9 cellular contexts compared by ENCODE assay signal in genomic region chr2:136131484-136131960, GRCh38. TPM values are rescaled to one million over a fixed set of nuclear protein-coding genes. Genes with fewer than 3 reads are reported as not detected.
DNase-seq lines count a peak whose midpoint lies in the region; ATAC-seq and TF ChIP-seq lines count a peak whose summit lies in the region.
"Had no signal": no experiment of that assay in that cellular context is flagged by ENCODE, and none has a peak within 500 bp of the region (broad histone marks: within the 10 kb centered on the region; RNA-seq: fewer than 3 reads in every experiment).

No MANE protein-coding gene starts in this region.

- peaks cover 99% of the 10 kb centered on the region for H3K4me1 Mint-ChIP-seq in activated B cell treated with CpG ODN at 0.5 μM for 24 hours
- H3K4me1 Mint-ChIP-seq in natural killer cell: peaks cover 70 to 88% of the 10 kb centered on the region in 2 donors

- H3K9me3 Mint-ChIP-seq in activated B cell treated with CpG ODN at 0.5 μM for 24 hours: no peaks in the 10 kb centered on the region
- H3K9me3 Mint-ChIP-seq in natural killer cell: no peaks in the 10 kb centered on the region

- intact Hi-C loops in activated B cell treated with CpG ODN at 0.5 μM for 24 hours (cut with micrococcal nuclease): loop anchor here (5.0 to 10.0 kb wide), 5 partner anchors 181 to 1387 kb away; partner anchors contain the start of genes R3HDM1, UBXN4 and ZRANB3
- intact Hi-C loops in natural killer cell (cut with micrococcal nuclease): loop anchor here (5.0 kb wide), 1 partner anchor 176 kb away; no protein-coding TSS in a partner anchor

- CTCF ChIA-PET in activated B cell treated with CpG ODN at 0.5 μM for 24 hours (lab: Charles Lee): interaction anchor here (0.6 to 4.2 kb wide), 11 partner anchors 12 to 253 kb away, joined by 3 to 20 read pairs (median 4); no protein-coding TSS in a partner anchor

- DNase-seq in activated B cell treated with CpG ODN at 0.5 μM for 24 hours (no peak), natural killer cell (peak; percentile 38), NCI-H2196 treated with DMSO at 0.1 percent for 48 hours (lab: John Stamatoyannopoulos, UW; ENCODE audit: unreplicated experiment) (no peak), NCI-H1417 (lab: John Stamatoyannopoulos, UW) (no peak), NCI-H69 (lab: John Stamatoyannopoulos, UW) (no peak), NCI-H146 treated with DMSO at 0.1 percent for 48 hours (lab: John Stamatoyannopoulos, UW; ENCODE audit: unreplicated experiment) (no peak)

- H3K27me3 Mint-ChIP-seq in activated B cell treated with CpG ODN at 0.5 μM for 24 hours: no peaks in the 10 kb centered on the region
- peaks cover 2 to 4% of the 10 kb centered on the region in 2 donors for H3K27me3 Mint-ChIP-seq in natural killer cell (ENCODE audit: low read depth in 2 of 2)

- POLR2A ChIA-PET in activated B cell treated with CpG ODN at 0.5 μM for 24 hours (lab: Charles Lee): interaction anchor here (0.6 to 12.1 kb wide), 24 partner anchors 7 to 253 kb away, joined by 3 to 478 read pairs (median 10); partner anchors contain the start of genes CXCR4 and DARS1

- H3K4me3 Mint-ChIP-seq in activated B cell treated with CpG ODN at 0.5 μM for 24 hours (peak overlapping the region; percentile 76), natural killer cell (peak overlapping the region; percentile 45)

- ATAC-seq in GM19372 (IDR thresholded peaks at IDR 0.05; ENCODE audit: low read depth, unreplicated experiment) (peak; percentile 8), HG03025 (IDR thresholded peaks at IDR 0.05; ENCODE audit: low FRiP score, unreplicated experiment) (peak; percentile 7), activated B cell treated with CpG ODN at 0.5 μM for 24 hours (ENCODE audit: low read depth) (peak; percentile 7), natural killer cell (peak; percentile 19 to 33 (median 25))

- H3K36me3 Mint-ChIP-seq in activated B cell treated with CpG ODN at 0.5 μM for 24 hours (ENCODE audit: low read depth) (no peaks in the 10 kb centered on the region), natural killer cell (no peaks in the 10 kb centered on the region)

- H3K27ac Mint-ChIP-seq in activated B cell treated with CpG ODN at 0.5 μM for 24 hours: peak overlapping the region; percentile 99
- H3K27ac Mint-ChIP-seq in natural killer cell: peak overlapping the region; percentile 93 to 99

- TF ChIP-seq CTCF in activated B cell treated with CpG ODN at 0.5 μM for 24 hours (IDR thresholded peaks at IDR 0.05) (no peak), natural killer cell (IDR thresholded peaks at IDR 0.05) (no peak)

RNA-seq across cellular contexts. Expression of gene CXCR4, which starts 13.6 kb away (rescaled TPM):
- total RNA-seq in activated B cell treated with CpG ODN at 0.5 μM for 24 hours (200 and 213 TPM in 2 replicates), natural killer cell (100 to 1,000 TPM; 582 to 848 (median 741) TPM)
- total RNA-seq: RPMI7951 had no signal
